26 cellular contexts compared by ENCODE assay signal in the genomic region with DNA sequence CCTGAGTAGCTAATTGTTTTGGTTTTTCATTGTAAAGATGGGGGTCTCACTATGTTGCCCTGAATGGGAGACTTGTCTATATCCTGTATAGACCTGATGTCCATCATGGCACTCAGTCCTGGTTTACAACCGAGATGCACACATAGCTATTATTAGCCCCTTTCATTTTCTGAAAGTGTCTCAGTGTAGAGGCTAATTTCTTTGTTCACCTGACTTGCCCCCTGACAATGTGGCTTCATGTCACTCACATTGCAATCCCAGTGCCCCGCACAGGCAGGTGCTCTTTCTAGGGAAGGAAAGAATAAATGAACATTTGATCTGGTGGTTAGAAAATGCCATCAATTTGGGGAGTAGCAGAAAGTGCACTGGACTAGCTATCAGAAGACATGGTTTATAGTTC. TPM values are rescaled to one million over a fixed set of nuclear protein-coding genes. Genes with fewer than 3 reads are reported as not detected.
"Had no signal": no experiment of that assay in that cellular context is flagged by ENCODE, and none has a peak within 500 bp of the region (broad histone marks: within the 10 kb centered on the region; RNA-seq: fewer than 3 reads in every experiment).

No MANE protein-coding gene starts in this region.

- H3K27me3 ChIP-seq: breast epithelium, foreskin keratinocyte, heart left ventricle, neutrophil, right lobe of liver, stomach, thyroid gland, upper lobe of right lung had no signal

- H3K27ac Mint-ChIP-seq: activated naive CD4-positive, alpha-beta T cell treated with anti-CD3 and anti-CD28 coated beads for 36 hours; immature natural killer cell; mesothelial cell of epicardium; naive B cell; progenitor cell of endocrine pancreas; T-helper 17 cell; WTC11 had no signal

- H3K36me3 ChIP-seq: breast epithelium, heart left ventricle, neutrophil, right lobe of liver, stomach, thyroid gland, upper lobe of right lung had no signal

- H3K36me3 Mint-ChIP-seq: immature natural killer cell, mesothelial cell of epicardium, naive B cell, WTC11 had no signal

- H3K9me3 Mint-ChIP-seq: activated naive CD4-positive, alpha-beta T cell treated with anti-CD3 and anti-CD28 coated beads for 36 hours; immature natural killer cell; mesothelial cell of epicardium; nephron progenitor cell; WTC11 had no signal

- DNase-seq: activated CD4-positive, alpha-beta T cell treated with anti-CD3 and anti-CD28 coated beads for 1 hour; activated CD4-positive, alpha-beta T cell treated with anti-CD3 and anti-CD28 coated beads, Interleukin-2, amount 50 U/mL, for 1 hour; activated CD8-positive, alpha-beta memory T cell treated with anti-CD3 and anti-CD28 coated beads for 24 hours; activated effector memory CD4-positive, alpha-beta T cell treated with Interleukin-2 at 50 U/mL for 16 hours; activated naive CD4-positive, alpha-beta T cell treated with anti-CD3 and anti-CD28 coated beads for 36 hours; amygdala; central memory CD4-positive, alpha-beta T cell; foreskin keratinocyte; heart left ventricle; hypothalamus; immature natural killer cell; naive B cell; nephron progenitor cell; right lobe of liver; stimulated activated CD4-positive, alpha-beta T cell treated with anti-CD3 and anti-CD28 coated beads, Interleukin-4, amount 100 ng/mL, for 1 hour; stomach; T-helper 17 cell; thyroid gland; upper lobe of right lung had no signal

- H3K4me3 ChIP-seq: breast epithelium, heart left ventricle, right lobe of liver, stomach, thyroid gland, upper lobe of right lung had no signal

- FAIRE-seq: endothelial cell of umbilical vein had no signal

- H3K27me3 Mint-ChIP-seq: naive B cell, progenitor cell of endocrine pancreas, T-helper 17 cell had no signal

- H3K4me3 Mint-ChIP-seq: activated naive CD4-positive, alpha-beta T cell treated with anti-CD3 and anti-CD28 coated beads for 36 hours; immature natural killer cell; mesothelial cell of epicardium; naive B cell; nephron progenitor cell; T-helper 17 cell; WTC11 had no signal

- H3K4me1 ChIP-seq: foreskin keratinocyte, upper lobe of right lung had no signal

- H3K9me3 ChIP-seq: breast epithelium, heart left ventricle, neutrophil, right lobe of liver, stomach, thyroid gland, upper lobe of right lung had no signal

- H3K27ac ChIP-seq: breast epithelium, foreskin keratinocyte, heart left ventricle, neutrophil, right lobe of liver, stomach, thyroid gland, upper lobe of right lung had no signal

- ATAC-seq: esophagus mucosa, foreskin keratinocyte, heart left ventricle, right lobe of liver, T-helper 17 cell, upper lobe of right lung, WTC11 had no signal

RNA-seq across cellular contexts. Expression of a gene that starts 49.3 kb away (rescaled TPM):
- total RNA-seq: T-helper 17 cell had no signal
- polyA plus RNA-seq: immature natural killer cell had no signal
